In genomic region chr5:89826938-89827337, GRCh38 we compare ENCODE assay signal across 22 cellular contexts.
DNase-seq lines count a peak whose midpoint lies in the region; ATAC-seq and TF ChIP-seq lines count a peak whose summit lies in the region.
"Had no signal": no experiment of that assay in that cellular context is flagged by ENCODE, and none has a peak within 500 bp of the region (broad histone marks: within the 10 kb centered on the region; RNA-seq: fewer than 3 reads in every experiment).

No MANE protein-coding gene starts in this region.

- no peak overlapping the region for H3K27ac ChIP-seq in OCI-LY3 (ENCODE audit: low read length)
- H3K27ac ChIP-seq in dorsolateral prefrontal cortex, result peak overlapping the region in 40 of 59 donors; percentile 9 to 82 (median 55)
- H3K27ac ChIP-seq in thoracic aorta, result no peak overlapping the region
- H3K27ac ChIP-seq in MM.1S (ENCODE audit: low read length), result no peak overlapping the region
- H3K27ac ChIP-seq: BLaER1 had no signal

- H3K27me3 Mint-ChIP-seq in naive thymus-derived CD8-positive, alpha-beta T cell, result no peaks in the 10 kb centered on the region
- H3K27me3 Mint-ChIP-seq: CD8-positive, alpha-beta memory T cell had no signal

- POLR2A ChIA-PET in naive thymus-derived CD8-positive, alpha-beta T cell (lab: Charles Lee), result no interaction called here

- no peak overlapping the region for H3K9ac ChIP-seq in OCI-LY3 (ENCODE audit: low read length)
- no peak overlapping the region for H3K9ac ChIP-seq in MM.1S (ENCODE audit: low read length)
- H3K9ac ChIP-seq: BLaER1 had no signal

- peaks cover 0 to 8% (median 3%) of the 10 kb centered on the region in 9 donors for H3K9me3 Mint-ChIP-seq in naive thymus-derived CD8-positive, alpha-beta T cell

- H2AFZ ChIP-seq in OCI-LY3 (ENCODE audit: low read depth, low read length), result no peak overlapping the region
- no peak overlapping the region for H2AFZ ChIP-seq in MM.1S (ENCODE audit: low read length)

- H4K20me1 ChIP-seq in OCI-LY3 (ENCODE audit: insufficient read depth, low read length), result no peaks in the 10 kb centered on the region
- no peaks in the 10 kb centered on the region for H4K20me1 ChIP-seq in MM.1S (ENCODE audit: insufficient read depth, low read length)
- H4K20me1 ChIP-seq: BLaER1 had no signal

- H3K27ac Mint-ChIP-seq in naive thymus-derived CD8-positive, alpha-beta T cell, result no peak overlapping the region
- H3K27ac Mint-ChIP-seq: CD8-positive, alpha-beta memory T cell; HFFc6 had no signal

- H3K4me2 ChIP-seq in OCI-LY3 (ENCODE audit: low read length), result peak overlapping the region; percentile 22; the same call in 1 of the 2 replicates
- H3K4me2 ChIP-seq in MM.1S (ENCODE audit: low read depth, low read length), result no peak overlapping the region
- H3K4me2 ChIP-seq: BLaER1 had no signal

- no peaks in the 10 kb centered on the region for H3K36me3 Mint-ChIP-seq in naive thymus-derived CD8-positive, alpha-beta T cell
- H3K36me3 Mint-ChIP-seq: CD8-positive, alpha-beta memory T cell had no signal

- DNase-seq in NOMO-1 treated with DMSO at 0.1 percent for 48 hours (lab: John Stamatoyannopoulos, UW; ENCODE audit: unreplicated experiment) (peak; percentile 44), NOMO-1 treated with dmso at 0.1 percent for 144 hours (lab: John Stamatoyannopoulos, UW; ENCODE audit: unreplicated experiment) (no peak), dorsolateral prefrontal cortex (no peak), thoracic aorta (ENCODE audit: low spot score) (no peak), H4 (ENCODE audit: low spot score) (no peak), MM.1S (no peak)
- no peak for DNase-seq in naive thymus-derived CD8-positive, alpha-beta T cell
- DNase-seq: 8988T; CD8-positive, alpha-beta memory T cell; H7; HFFc6; NCI-H1092; NCI-H1436 treated with DMSO at 0.1 percent for 48 hours; NCI-H2029; NCI-H345; NCI-H524 treated with DMSO at 0.1 percent for 48 hours; RPMI8226; SHP77 treated with DMSO at 0.1 percent for 48 hours; T-helper 1 cell had no signal

- no peaks in the 10 kb centered on the region for H3K4me1 ChIP-seq in OCI-LY3 (ENCODE audit: low read length)
- H3K4me1 ChIP-seq in thoracic aorta (ENCODE audit: control insufficient read depth in 1 of 2, low read depth in 2 of 2), result peaks cover 0 to 16% of the 10 kb centered on the region in 2 donors
- no peaks in the 10 kb centered on the region for H3K4me1 ChIP-seq in MM.1S (ENCODE audit: low read length)
- H3K4me1 ChIP-seq: BLaER1 had no signal

- H3K36me3 ChIP-seq in OCI-LY3 (replicated peaks; ENCODE audit: low read depth, low read length), result no peaks in the 10 kb centered on the region
- no peaks in the 10 kb centered on the region for H3K36me3 ChIP-seq in thoracic aorta
- H3K36me3 ChIP-seq in MM.1S (replicated peaks; ENCODE audit: insufficient read depth, low read length), result no peaks in the 10 kb centered on the region
- H3K36me3 ChIP-seq: BLaER1 had no signal

- ATAC-seq in thoracic aorta (ENCODE audit: insufficient number of reproducible peaks, low FRiP score, low read depth), result no peak
- ATAC-seq in naive thymus-derived CD8-positive, alpha-beta T cell, result no peak
- ATAC-seq: SK-N-SH treated with all-trans-retinoic acid at 6 μM for 48 hours had no signal

- H3K27me3 ChIP-seq in OCI-LY3 (ENCODE audit: low read depth, low read length) (no peaks in the 10 kb centered on the region), dorsolateral prefrontal cortex (no peaks in the 10 kb centered on the region), thoracic aorta (replicated peaks; ENCODE audit: insufficient read depth) (no peaks in the 10 kb centered on the region), MM.1S (replicated peaks; ENCODE audit: insufficient read depth, low read length) (no peaks in the 10 kb centered on the region)
- H3K27me3 ChIP-seq: BLaER1 had no signal

- H3K79me2 ChIP-seq in OCI-LY3 (ENCODE audit: low read length), result no peaks in the 10 kb centered on the region
- H3K79me2 ChIP-seq in MM.1S (ENCODE audit: low read length), result no peaks in the 10 kb centered on the region

- no peaks in the 10 kb centered on the region for H3K4me1 Mint-ChIP-seq in naive thymus-derived CD8-positive, alpha-beta T cell
- H3K4me1 Mint-ChIP-seq: CD8-positive, alpha-beta memory T cell had no signal

- no peak overlapping the region for H3K4me3 Mint-ChIP-seq in naive thymus-derived CD8-positive, alpha-beta T cell
- H3K4me3 Mint-ChIP-seq: CD8-positive, alpha-beta memory T cell had no signal

- H3F3A ChIP-seq in MM.1S (ENCODE audit: insufficient read depth, low read length), result no peaks in the 10 kb centered on the region

- no peaks in the 10 kb centered on the region for H3K9me3 ChIP-seq in OCI-LY3 (ENCODE audit: insufficient read depth, low read length)
- H3K9me3 ChIP-seq in thoracic aorta, result no peaks in the 10 kb centered on the region
- no peaks in the 10 kb centered on the region for H3K9me3 ChIP-seq in MM.1S (replicated peaks; ENCODE audit: insufficient read depth, low read length)
- H3K9me3 ChIP-seq: BLaER1 had no signal

- TF ChIP-seq CTCF in OCI-LY3 (IDR thresholded peaks at IDR 0.05; ENCODE audit: low read depth, low read length) (no peak), dorsolateral prefrontal cortex (IDR thresholded peaks at IDR 0.05 in 54 of 56, conservative IDR thresholded peaks at IDR 0.05 in 2 of 56; ENCODE audit: low read depth in 1 of 56, partially characterized antibody in 56 of 56) (no peak), thoracic aorta (IDR thresholded peaks at IDR 0.05) (no peak), MM.1S (IDR thresholded peaks at IDR 0.05; ENCODE audit: low read length) (no peak)

- H3K9me2 ChIP-seq in MM.1S (replicated peaks; ENCODE audit: insufficient read depth, low read length), result no peaks in the 10 kb centered on the region

- H3K4me3 ChIP-seq in OCI-LY3 (ENCODE audit: low read length), result no peak overlapping the region
- peak overlapping the region in 1 of 59 donors; percentile 4 for H3K4me3 ChIP-seq in dorsolateral prefrontal cortex
- peak overlapping the region; percentile 64 for H3K4me3 ChIP-seq in thoracic aorta
- H3K4me3 ChIP-seq in MM.1S (ENCODE audit: low read length), result no peak overlapping the region
- H3K4me3 ChIP-seq: BLaER1 had no signal

- intact Hi-C loops in dorsolateral prefrontal cortex (cut with DNase I), result no loop called here

Comparison
In these comparisons a context has a peak if more than half of its experiments do, and no peak if none do; other contexts are left out.
1. H3K27ac ChIP-seq: peak in dorsolateral prefrontal cortex (40 of 59); none in OCI-LY3 (single experiment), thoracic aorta (0 of 2) and MM.1S (single experiment).